11 cellular contexts compared by ENCODE assay signal in the genomic region with DNA sequence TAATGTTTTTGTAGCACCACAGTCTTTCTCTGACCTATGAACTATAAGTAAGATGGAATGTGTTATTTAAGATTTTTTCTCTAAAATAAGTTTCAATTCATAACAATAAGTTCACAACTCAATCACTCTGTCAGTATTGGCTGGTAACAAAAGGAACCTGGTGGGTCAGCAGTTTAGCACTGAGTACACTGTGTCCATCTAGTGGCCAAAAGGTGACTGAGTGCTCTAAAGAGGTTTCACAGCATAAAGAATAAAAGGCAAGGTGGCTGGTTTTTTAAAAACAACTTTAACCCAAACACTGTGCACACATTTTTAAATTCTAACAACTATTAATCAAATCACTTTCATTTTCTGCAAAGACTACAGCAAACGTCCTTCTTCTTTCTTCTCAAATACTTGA.
DNase-seq lines count a peak whose midpoint lies in the region; ATAC-seq and TF ChIP-seq lines count a peak whose summit lies in the region.
"Had no signal": no experiment of that assay in that cellular context is flagged by ENCODE, and none has a peak within 500 bp of the region (broad histone marks: within the 10 kb centered on the region; RNA-seq: fewer than 3 reads in every experiment).

No MANE protein-coding gene starts in this region.

- H3K4me2 ChIP-seq in DND-41 (ENCODE audit: insufficient read depth, low read length) = no peak overlapping the region

- no peaks in the 10 kb centered on the region for H3K4me1 ChIP-seq in DND-41 (ENCODE audit: insufficient read depth, low read length)
- peaks cover 0 to 4% (median 0%) of the 10 kb centered on the region in 4 donors for H3K4me1 ChIP-seq in right lobe of liver
- no peaks in the 10 kb centered on the region for H3K4me1 ChIP-seq in prostate gland (replicated peaks)

- H3K4me3 Mint-ChIP-seq in stimulated activated naive B cell treated with anti-CD40 and anti-IgM and Interleukin-4, amounts not matched to agents 10 μg/mL and 1 μg/mL and 100 μg/mL, for 72 hours = no peak overlapping the region

- no peak overlapping the region for H3K27ac Mint-ChIP-seq in stimulated activated naive B cell treated with anti-CD40 and anti-IgM and Interleukin-4, amounts not matched to agents 10 μg/mL and 1 μg/mL and 100 μg/mL, for 72 hours

- H3K27me3 ChIP-seq in DND-41 (ENCODE audit: insufficient read depth, low read length, poor library complexity) (no peaks in the 10 kb centered on the region), right lobe of liver (no peaks in the 10 kb centered on the region), prostate gland (replicated peaks; ENCODE audit: insufficient read depth) (no peaks in the 10 kb centered on the region)

- DNase-seq in DND-41 = no peak
- DNase-seq in HuH-7 (ENCODE audit: low spot score) = peak; percentile 5
- no peak for DNase-seq in astrocyte of the spinal cord (ENCODE audit: low read depth, low spot score)
- DNase-seq in right lobe of liver = no peak
- no peak for DNase-seq in head of caudate nucleus
- DNase-seq in prostate gland (ENCODE audit: low spot score) = no peak
- DNase-seq in activated CD4-positive, alpha-beta T cell treated with anti-CD3 and anti-CD28 coated beads for 4 hours = no peak
- DNase-seq in stimulated activated naive B cell treated with anti-CD40 and anti-IgM and Interleukin-4, amounts not matched to agents 10 μg/mL and 1 μg/mL and 100 μg/mL, for 72 hours = no peak
- DNase-seq: caudate nucleus, NCI-H2029 had no signal

- H3K4me3 ChIP-seq in DND-41 (ENCODE audit: low read depth in 1 of 2, low read length in 2 of 2) (no peak overlapping the region), astrocyte of the spinal cord (ENCODE audit: low read depth, low read length) (no peak overlapping the region), right lobe of liver (no peak overlapping the region), prostate gland (no peak overlapping the region)

- no peaks in the 10 kb centered on the region for H3K9me3 Mint-ChIP-seq in stimulated activated naive B cell treated with anti-CD40 and anti-IgM and Interleukin-4, amounts not matched to agents 10 μg/mL and 1 μg/mL and 100 μg/mL, for 72 hours

- WGBS in right lobe of liver (ENCODE audit: insufficient coverage, low coverage, low lambda C conversion rate, missing lambda C conversion rate) = 42% methylated on average over 1 of the region's 1 CpG
- WGBS in prostate gland = 76% methylated on average over 1 of the region's 1 CpG

- TF ChIP-seq CTCF in DND-41 (IDR thresholded peaks at IDR 0.05; ENCODE audit: borderline replicate concordance, extremely low read depth, low read length, poor library complexity, severe bottlenecking) (peak; percentile 23), astrocyte of the spinal cord (IDR thresholded peaks at IDR 0.05; ENCODE audit: low read depth, low read length) (peak; percentile 16), right lobe of liver (IDR thresholded peaks at IDR 0.05) (peak; percentile 24 to 42 (median 29)), prostate gland (IDR thresholded peaks at IDR 0.05) (no peak)

- no peaks in the 10 kb centered on the region for H3K36me3 ChIP-seq in DND-41 (ENCODE audit: insufficient read depth, low read length)
- H3K36me3 ChIP-seq in right lobe of liver = no peaks in the 10 kb centered on the region
- H3K36me3 ChIP-seq in prostate gland = no peaks in the 10 kb centered on the region

- H3K4me1 Mint-ChIP-seq in stimulated activated naive B cell treated with anti-CD40 and anti-IgM and Interleukin-4, amounts not matched to agents 10 μg/mL and 1 μg/mL and 100 μg/mL, for 72 hours = no peaks in the 10 kb centered on the region

- TF ChIP-seq POLR2A in right lobe of liver (IDR thresholded peaks at IDR 0.05) = no peak
- TF ChIP-seq POLR2A in prostate gland (IDR thresholded peaks at IDR 0.05) = no peak

- no peak overlapping the region for H3K27ac ChIP-seq in DND-41 (ENCODE audit: low read length)
- H3K27ac ChIP-seq in right lobe of liver = no peak overlapping the region
- H3K27ac ChIP-seq in prostate gland = no peak overlapping the region

- no peaks in the 10 kb centered on the region for H3K27me3 Mint-ChIP-seq in stimulated activated naive B cell treated with anti-CD40 and anti-IgM and Interleukin-4, amounts not matched to agents 10 μg/mL and 1 μg/mL and 100 μg/mL, for 72 hours

- no peaks in the 10 kb centered on the region for H4K20me1 ChIP-seq in DND-41 (ENCODE audit: insufficient read depth, low read length)

- in situ Hi-C loops in astrocyte of the spinal cord (cut with HindIII; ENCODE audit: low sequenced_read_pairs) = no loop called here

- peaks cover 4 to 6% of the 10 kb centered on the region in 2 donors for H3K36me3 Mint-ChIP-seq in stimulated activated naive B cell treated with anti-CD40 and anti-IgM and Interleukin-4, amounts not matched to agents 10 μg/mL and 1 μg/mL and 100 μg/mL, for 72 hours

- no peaks in the 10 kb centered on the region for H3K79me2 ChIP-seq in DND-41 (ENCODE audit: insufficient read depth, low read length)

- ATAC-seq in DND-41 (ENCODE audit: insufficient read depth, low read depth) = no peak
- peak; percentile 27 to 66 (median 48) for ATAC-seq in right lobe of liver
- no peak for ATAC-seq in stimulated activated naive B cell treated with anti-CD40 and anti-IgM and Interleukin-4, amounts not matched to agents 10 μg/mL and 1 μg/mL and 100 μg/mL, for 72 hours (replicated peaks)
- ATAC-seq: activated CD4-positive, CD25-positive, alpha-beta regulatory T cell treated with anti-CD3 and anti-CD28 coated beads, Interleukin-2, amount 50 U/mL, for 24 hours had no signal

- H3K9me3 ChIP-seq in DND-41 (ENCODE audit: insufficient read depth, low read length, severe bottlenecking) = no peaks in the 10 kb centered on the region
- no peaks in the 10 kb centered on the region for H3K9me3 ChIP-seq in right lobe of liver
- H3K9me3 ChIP-seq in prostate gland = no peaks in the 10 kb centered on the region

- H3K9ac ChIP-seq in DND-41 (ENCODE audit: low read depth, low read length) = no peak overlapping the region

- no peak overlapping the region for H2AFZ ChIP-seq in DND-41 (ENCODE audit: low read depth, low read length)

- intact Hi-C loops in right lobe of liver (cut with DNase I) (no loop called here), head of caudate nucleus (cut with DNase I) (no loop called here), prostate gland (cut with DNase I) (no loop called here)

Comparison
In these comparisons a context has a peak if more than half of its experiments do, and no peak if none do; other contexts are left out.
1. ATAC-seq: peak in right lobe of liver (4 of 4); none in DND-41 (single experiment) and stimulated activated naive B cell treated with anti-CD40 and anti-IgM and Interleukin-4, amounts not matched to agents 10 μg/mL and 1 μg/mL and 100 μg/mL, for 72 hours (0 of 2).
2. CTCF ChIP-seq: peak in DND-41 (single experiment), astrocyte of the spinal cord (single experiment) and right lobe of liver (4 of 4); none in prostate gland (0 of 4).